9 cellular contexts compared by ENCODE assay signal in genomic region chr2:218959761-218960195, GRCh38. TPM values are rescaled to one million over a fixed set of nuclear protein-coding genes. Genes with fewer than 3 reads are reported as not detected.
DNase-seq lines count a peak whose midpoint lies in the region; ATAC-seq and TF ChIP-seq lines count a peak whose summit lies in the region.
"Had no signal": no experiment of that assay in that cellular context is flagged by ENCODE, and none has a peak within 500 bp of the region (broad histone marks: within the 10 kb centered on the region; RNA-seq: fewer than 3 reads in every experiment).

No MANE protein-coding gene starts in this region.

- CTCF ChIA-PET in BJ (lab: Yijun Ruan, JAX) = interaction anchor here (0.6 to 1.1 kb wide), 4 partner anchors 18 to 36 kb away, joined by 3 to 5 read pairs (median 4); no protein-coding TSS in a partner anchor
- CTCF ChIA-PET in HEK293 (lab: Yijun Ruan, JAX) = interaction anchor here (0.7 to 2.2 kb wide), 4 partner anchors 42 to 810 kb away, joined by 3 to 7 read pairs (median 3); no protein-coding TSS in a partner anchor

- H3K36me3 ChIP-seq in BJ (ENCODE audit: control insufficient read depth, insufficient read depth, low read length) = no peaks in the 10 kb centered on the region
- H3K36me3 ChIP-seq in HEK293 (ENCODE audit: control insufficient read depth in 2 of 2, insufficient read depth in 1 of 2, low read length in 2 of 2) = no peaks in the 10 kb centered on the region
- no peaks in the 10 kb centered on the region for H3K36me3 ChIP-seq in breast epithelium

- peaks cover 0 to 10% of the 10 kb centered on the region in 2 donors for H3K36me3 Mint-ChIP-seq in naive B cell

- TF ChIP-seq CTCF in BJ (IDR thresholded peaks at IDR 0.05; ENCODE audit: insufficient read depth, low read depth, low read length) (no peak), HEK293 (tag by site-specific recombination; IDR thresholded peaks at IDR 0.05) (peak; percentile 84), breast epithelium (IDR thresholded peaks at IDR 0.05) (no peak)

- peak overlapping the region in 7 of 8 donors; percentile 16 to 69 (median 40) for H3K4me3 Mint-ChIP-seq in naive B cell

- H3K4me3 ChIP-seq in BJ (ENCODE audit: low read depth, low read length) (peak overlapping the region; percentile 40), HEK293 (ENCODE audit: low read depth, low read length) (peak overlapping the region; percentile 29), breast epithelium (peak overlapping the region; percentile 14 to 65 (median 46))

- H3K4me1 ChIP-seq in HEK293 (ENCODE audit: control insufficient read depth, insufficient read depth, low read length) = peaks cover 9% of the 10 kb centered on the region
- H3K4me1 ChIP-seq in breast epithelium = peaks cover 3 to 12% of the 10 kb centered on the region in 2 donors

- peaks cover 7 to 26% (median 19%) of the 10 kb centered on the region in 3 donors for H3K4me1 Mint-ChIP-seq in naive B cell

- TF ChIP-seq POLR2A in breast epithelium (IDR thresholded peaks at IDR 0.05) = no peak

- H3K27me3 Mint-ChIP-seq in naive B cell = peaks cover 44 to 84% (median 70%) of the 10 kb centered on the region in 3 donors

- H3K27ac ChIP-seq in HEK293 (ENCODE audit: extremely low read depth, low read depth, low read length) = no peak overlapping the region
- H3K27ac ChIP-seq in breast epithelium = no peak overlapping the region

- POLR2A ChIA-PET in BJ (lab: Charles Lee) (no interaction called here), HEK293 (lab: Yijun Ruan, JAX) (interaction anchor here (1.0 to 1.2 kb wide), 2 partner anchors 102 to 300 kb away, joined by 3 to 7 read pairs; partner anchors contain the start of genes BCS1L and ZNF142)

- ATAC-seq in naive B cell (ENCODE audit: low read depth in 2 of 2) = no peak
- no peak for ATAC-seq in HG03108 (IDR thresholded peaks at IDR 0.05; ENCODE audit: unreplicated experiment)
- no peak for ATAC-seq in HG03139 (IDR thresholded peaks at IDR 0.05; ENCODE audit: unreplicated experiment)

- intact Hi-C loops in breast epithelium (cut with DNase I; ENCODE audit: low total_unique reads) = no loop called here

- no peak overlapping the region for H3K27ac Mint-ChIP-seq in naive B cell

- H3K9me3 Mint-ChIP-seq in naive B cell = peaks cover 0 to 7% (median 4%) of the 10 kb centered on the region in 7 donors

- H3K27me3 ChIP-seq in BJ (ENCODE audit: control insufficient read depth, insufficient read depth, low read length) (peaks cover 45% of the 10 kb centered on the region), breast epithelium (peaks cover 29 to 85% of the 10 kb centered on the region in 2 donors)

- H3K9me3 ChIP-seq in HEK293 (ENCODE audit: control insufficient read depth, insufficient read depth, low read depth, low read length) (no peaks in the 10 kb centered on the region), breast epithelium (no peaks in the 10 kb centered on the region)

- DNase-seq in BJ (ENCODE audit: low read depth) (no peak), breast epithelium (ENCODE audit: low spot score in 2 of 2) (no peak), naive B cell (no peak), RPMI8226 (no peak), NCI-H2107 (lab: John Stamatoyannopoulos, UW) (no peak)

TF ChIP-seq in HEK293, 187 proteins besides CTCF, POLR2A, EP300 and RAD21 (continues in another document):
- TF ChIP-seq ZNF18 (tag by site-specific recombination; IDR thresholded peaks at IDR 0.05) (no peak), OVOL3 (tag by site-specific recombination; IDR thresholded peaks at IDR 0.05) (no peak), ZIC2 (tag by site-specific recombination; IDR thresholded peaks at IDR 0.05) (peak; percentile 22), SP2 (tag by site-specific recombination; IDR thresholded peaks at IDR 0.05) (no peak), ZBTB1 (tag by site-specific recombination; IDR thresholded peaks at IDR 0.05) (no peak), ZNF785 (tag by site-specific recombination; IDR thresholded peaks at IDR 0.05) (no peak), ZNF677 (tag by site-specific recombination; IDR thresholded peaks at IDR 0.05) (no peak), ZNF48 (tag by site-specific recombination; IDR thresholded peaks at IDR 0.05) (no peak), ZNF777 (tag by site-specific recombination; IDR thresholded peaks at IDR 0.05; ENCODE audit: borderline replicate concordance) (0 out of 2 replicates have a peak, but pooled peaks have one; percentile 29), ZBTB49 (tag by site-specific recombination; IDR thresholded peaks at IDR 0.05; ENCODE audit: low read depth) (no peak), EGR2 (tag by site-specific recombination; IDR thresholded peaks at IDR 0.05; ENCODE audit: low read depth) (no peak), ZNF169 (tag by site-specific recombination; IDR thresholded peaks at IDR 0.05) (no peak), SALL2 (tag by site-specific recombination; IDR thresholded peaks at IDR 0.05; ENCODE audit: borderline replicate concordance) (no peak), GFI1B (tag by site-specific recombination; IDR thresholded peaks at IDR 0.05) (no peak), ZNF311 (tag by site-specific recombination; IDR thresholded peaks at IDR 0.05; ENCODE audit: borderline replicate concordance) (no peak), ZNF645 (tag by site-specific recombination; IDR thresholded peaks at IDR 0.05) (no peak), ZEB2 (tag by site-specific recombination; IDR thresholded peaks at IDR 0.05) (no peak), ZNF239 (tag by site-specific recombination; IDR thresholded peaks at IDR 0.05) (no peak), ZNF792 (tag by site-specific recombination; IDR thresholded peaks at IDR 0.05) (no peak), ZNF350 (tag by site-specific recombination; IDR thresholded peaks at IDR 0.05) (no peak), ZNF473 (tag by site-specific recombination; IDR thresholded peaks at IDR 0.05) (no peak), SP7 (tag by site-specific recombination; IDR thresholded peaks at IDR 0.05) (no peak), ZNF266 (tag by site-specific recombination; IDR thresholded peaks at IDR 0.05; ENCODE audit: low read depth) (no peak), ZNF660 (tag by site-specific recombination; IDR thresholded peaks at IDR 0.05) (no peak), ZNF184 (tag by site-specific recombination; IDR thresholded peaks at IDR 0.05) (no peak), RBAK (tag by site-specific recombination; IDR thresholded peaks at IDR 0.05) (no peak), SCRT2 (tag by site-specific recombination; IDR thresholded peaks at IDR 0.05) (no peak), ZNF585B (tag by site-specific recombination; IDR thresholded peaks at IDR 0.05) (no peak), ZSCAN23 (tag by site-specific recombination; IDR thresholded peaks at IDR 0.05) (no peak), ZBTB8A (tag by site-specific recombination; IDR thresholded peaks at IDR 0.05) (peak; percentile 77)

RNA-seq across cellular contexts. Expression of gene CDK5R2, which starts 0.3 kb away (rescaled TPM):
- polyA plus RNA-seq in BJ (2011; rRNA removed) = 0.02 TPM in 1 of 2 replicates, not detected in the other
- not detected in 2 replicates for polyA minus RNA-seq in BJ (2011; rRNA and poly(A)+ RNA removed)
- not detected for total RNA-seq in breast epithelium
- not detected for polyA plus RNA-seq in naive B cell (ENCODE audit: low read depth in 6 of 6)

RNA-seq across cellular contexts. Expression of gene FEV, which starts 25.2 kb away (rescaled TPM):
- not detected in 2 replicates for polyA plus RNA-seq in BJ (2011; rRNA removed)
- polyA minus RNA-seq in BJ (2011; rRNA and poly(A)+ RNA removed) = not detected in 2 replicates
- not detected for total RNA-seq in breast epithelium
- polyA plus RNA-seq in naive B cell (ENCODE audit: low read depth in 6 of 6) = not detected
- total RNA-seq: fibroblast of lung had no signal
- polyA plus RNA-seq: fibroblast of lung had no signal

RNA-seq across cellular contexts. Expression of gene CRYBA2, which starts 33.4 kb away (rescaled TPM):
- polyA plus RNA-seq in BJ (2011; rRNA removed) = 0.26 TPM in 1 of 2 replicates, not detected in the other
- polyA minus RNA-seq in BJ (2011; rRNA and poly(A)+ RNA removed) = not detected in 2 replicates
- not detected for total RNA-seq in breast epithelium
- not detected for polyA plus RNA-seq in naive B cell (ENCODE audit: low read depth in 6 of 6)
- total RNA-seq: fibroblast of lung had no signal
- polyA plus RNA-seq: fibroblast of lung had no signal
